ENCODE assay signal across 18 cellular contexts in genomic region chr21:45253633-45254556, GRCh38. TPM values are rescaled to one million over a fixed set of nuclear protein-coding genes. Genes with fewer than 3 reads are reported as not detected.
DNase-seq lines count a peak whose midpoint lies in the region; ATAC-seq and TF ChIP-seq lines count a peak whose summit lies in the region.
"Had no signal": no experiment of that assay in that cellular context is flagged by ENCODE, and none has a peak within 500 bp of the region (broad histone marks: within the 10 kb centered on the region; RNA-seq: fewer than 3 reads in every experiment).

No MANE protein-coding gene starts in this region.

- H3K4me3 ChIP-seq in mesodermal cell (ENCODE audit: extremely low read depth, insufficient read depth, low read length, poor library complexity, severe bottlenecking), result no peak overlapping the region
- H3K4me3 ChIP-seq in BE2C (ENCODE audit: low read depth, low read length), result no peak overlapping the region
- H3K4me3 ChIP-seq: GM23248 had no signal

- TF ChIP-seq CTCF in type B pancreatic cell (conservative IDR thresholded peaks at IDR 0.05) (no peak), BE2C (IDR thresholded peaks at IDR 0.05; ENCODE audit: low read depth, low read length) (no peak)

- DNase-seq in activated naive CD8-positive, alpha-beta T cell treated with anti-CD3 and anti-CD28 coated beads, Interleukin-2, amount 10 ng/mL, durations not matched to agents 7 days and 5 days, result no peak
- DNase-seq in activated naive CD8-positive, alpha-beta T cell treated with anti-CD3 and anti-CD28 coated beads for 36 hours, result no peak
- no peak for DNase-seq in effector memory CD8-positive, alpha-beta T cell
- DNase-seq in type B pancreatic cell (ENCODE audit: extremely low spot score, unreplicated experiment) (peak; percentile 65), BE2C (no peak), retina (no peak)
- DNase-seq: 8988T, C1 segment of cervical spinal cord, DMS79 treated with DMSO at 0.1 percent for 48 hours, NCI-H1048, NCI-H146, NCI-H2081, NCI-H510A treated with DMSO at 0.1 percent for 48 hours had no signal

- ATAC-seq in activated naive CD8-positive, alpha-beta T cell treated with anti-CD3 and anti-CD28 coated beads, Interleukin-2, amount 10 ng/mL, durations not matched to agents 7 days and 5 days (ENCODE audit: low read depth), result no peak
- ATAC-seq in effector memory CD8-positive, alpha-beta T cell (replicated peaks), result no peak
- no peak for ATAC-seq in SK-N-SH treated with all-trans-retinoic acid at 6 μM for 48 hours
- ATAC-seq: HepG2 had no signal

- peaks cover 13% of the 10 kb centered on the region for H3K4me1 Mint-ChIP-seq in activated naive CD8-positive, alpha-beta T cell treated with anti-CD3 and anti-CD28 coated beads, Interleukin-2, amount 10 ng/mL, durations not matched to agents 7 days and 5 days
- H3K4me1 Mint-ChIP-seq in activated naive CD8-positive, alpha-beta T cell treated with anti-CD3 and anti-CD28 coated beads for 36 hours, result peaks cover 11% of the 10 kb centered on the region
- H3K4me1 Mint-ChIP-seq in effector memory CD8-positive, alpha-beta T cell (ENCODE audit: low read depth in 2 of 2), result peaks cover 17 to 19% of the 10 kb centered on the region in 2 donors
- peaks cover 13% of the 10 kb centered on the region for H3K4me1 Mint-ChIP-seq in type B pancreatic cell (ENCODE audit: unreplicated experiment)

- no peaks in the 10 kb centered on the region for H3K9me3 ChIP-seq in mesodermal cell (ENCODE audit: control insufficient read depth, low read length)
- no peaks in the 10 kb centered on the region for H3K9me3 ChIP-seq in BE2C

- WGBS in mesodermal cell (ENCODE audit: insufficient coverage in 2 of 2), 2 experiments, result 90% methylated on average over 19 to 21 of the region's 35 CpGs

- peak overlapping the region; percentile 18 for H3K27ac Mint-ChIP-seq in activated naive CD8-positive, alpha-beta T cell treated with anti-CD3 and anti-CD28 coated beads, Interleukin-2, amount 10 ng/mL, durations not matched to agents 7 days and 5 days
- no peak overlapping the region for H3K27ac Mint-ChIP-seq in activated naive CD8-positive, alpha-beta T cell treated with anti-CD3 and anti-CD28 coated beads for 36 hours
- H3K27ac Mint-ChIP-seq in effector memory CD8-positive, alpha-beta T cell, result no peak overlapping the region
- H3K27ac Mint-ChIP-seq in type B pancreatic cell, result no peak overlapping the region

- no peak overlapping the region for H3K4me3 Mint-ChIP-seq in activated naive CD8-positive, alpha-beta T cell treated with anti-CD3 and anti-CD28 coated beads, Interleukin-2, amount 10 ng/mL, durations not matched to agents 7 days and 5 days
- no peak overlapping the region for H3K4me3 Mint-ChIP-seq in activated naive CD8-positive, alpha-beta T cell treated with anti-CD3 and anti-CD28 coated beads for 36 hours
- H3K4me3 Mint-ChIP-seq in effector memory CD8-positive, alpha-beta T cell, result peak overlapping the region; percentile 53 to 62
- H3K4me3 Mint-ChIP-seq in type B pancreatic cell, result no peak overlapping the region

- H3K27me3 Mint-ChIP-seq in activated naive CD8-positive, alpha-beta T cell treated with anti-CD3 and anti-CD28 coated beads, Interleukin-2, amount 10 ng/mL, durations not matched to agents 7 days and 5 days, result peaks cover 30% of the 10 kb centered on the region
- peaks cover 21% of the 10 kb centered on the region for H3K27me3 Mint-ChIP-seq in activated naive CD8-positive, alpha-beta T cell treated with anti-CD3 and anti-CD28 coated beads for 36 hours
- peaks cover 9 to 13% of the 10 kb centered on the region in 2 donors for H3K27me3 Mint-ChIP-seq in effector memory CD8-positive, alpha-beta T cell
- H3K27me3 Mint-ChIP-seq in type B pancreatic cell, result peaks cover 8% of the 10 kb centered on the region

- peak overlapping the region; percentile 71 for H3K27ac ChIP-seq in mesodermal cell (ENCODE audit: low read depth, low read length, severe bottlenecking)
- H3K27ac ChIP-seq: GM23248, KMS-11 had no signal

- H3K36me3 ChIP-seq in mesodermal cell (ENCODE audit: control insufficient read depth, insufficient read depth, low read length), result no peaks in the 10 kb centered on the region
- no peaks in the 10 kb centered on the region for H3K36me3 ChIP-seq in BE2C

- POLR2A ChIA-PET in activated naive CD8-positive, alpha-beta T cell treated with anti-CD3 and anti-CD28 coated beads, Interleukin-2, amount 10 ng/mL, durations not matched to agents 7 days and 5 days (lab: Charles Lee), result no interaction called here

- H3K4me1 ChIP-seq in mesodermal cell (ENCODE audit: control insufficient read depth, insufficient read depth, low read length, poor library complexity, severe bottlenecking) (peaks cover 31% of the 10 kb centered on the region), BE2C (no peaks in the 10 kb centered on the region; the same call in 1 of the 2 replicates)

- no peaks in the 10 kb centered on the region; the same call in 1 of the 2 replicates for H3K27me3 ChIP-seq in BE2C

- H3K9me3 Mint-ChIP-seq in activated naive CD8-positive, alpha-beta T cell treated with anti-CD3 and anti-CD28 coated beads, Interleukin-2, amount 10 ng/mL, durations not matched to agents 7 days and 5 days, result no peaks in the 10 kb centered on the region
- H3K9me3 Mint-ChIP-seq in activated naive CD8-positive, alpha-beta T cell treated with anti-CD3 and anti-CD28 coated beads for 36 hours, result no peaks in the 10 kb centered on the region
- no peaks in the 10 kb centered on the region for H3K9me3 Mint-ChIP-seq in effector memory CD8-positive, alpha-beta T cell
- no peaks in the 10 kb centered on the region for H3K9me3 Mint-ChIP-seq in type B pancreatic cell

- no peaks in the 10 kb centered on the region for H3K36me3 Mint-ChIP-seq in activated naive CD8-positive, alpha-beta T cell treated with anti-CD3 and anti-CD28 coated beads, Interleukin-2, amount 10 ng/mL, durations not matched to agents 7 days and 5 days
- H3K36me3 Mint-ChIP-seq in activated naive CD8-positive, alpha-beta T cell treated with anti-CD3 and anti-CD28 coated beads for 36 hours, result no peaks in the 10 kb centered on the region
- no peaks in the 10 kb centered on the region for H3K36me3 Mint-ChIP-seq in effector memory CD8-positive, alpha-beta T cell (ENCODE audit: insufficient read depth)
- H3K36me3 Mint-ChIP-seq in type B pancreatic cell, result no peaks in the 10 kb centered on the region

TF ChIP-seq in SK-N-SH treated with all-trans-retinoic acid at 6 μM for 48 hours, 23 proteins besides CTCF, POLR2A, EP300 and RAD21 (continues in another document):
- TF ChIP-seq ESRRG (CRISPR knock-in tag; IDR thresholded peaks at IDR 0.05), result no peak
- no peak for TF ChIP-seq OSR1 (CRISPR knock-in tag; IDR thresholded peaks at IDR 0.05)
- TF ChIP-seq, protein P1, sequence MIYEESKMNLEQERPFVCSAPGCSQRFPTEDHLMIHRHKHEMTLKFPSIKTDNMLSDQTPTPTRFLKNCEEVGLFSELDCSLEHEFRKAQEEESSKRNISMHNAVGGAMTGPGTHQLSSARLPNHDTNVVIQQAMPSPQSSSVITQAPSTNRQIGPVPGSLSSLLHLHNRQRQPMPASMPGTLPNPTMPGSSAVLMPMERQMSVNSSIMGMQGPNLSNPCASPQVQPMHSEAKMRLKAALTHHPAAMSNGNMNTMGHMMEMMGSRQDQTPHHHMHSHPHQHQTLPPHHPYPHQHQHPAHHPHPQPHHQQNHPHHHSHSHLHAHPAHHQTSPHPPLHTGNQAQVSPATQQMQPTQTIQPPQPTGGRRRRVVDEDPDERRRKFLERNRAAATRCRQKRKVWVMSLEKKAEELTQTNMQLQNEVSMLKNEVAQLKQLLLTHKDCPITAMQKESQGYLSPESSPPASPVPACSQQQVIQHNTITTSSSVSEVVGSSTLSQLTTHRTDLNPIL (CRISPR knock-in tag; IDR thresholded peaks at IDR 0.05; ENCODE audit: low read depth), result no peak
- no peak for TF ChIP-seq POU6F1 (CRISPR knock-in tag; IDR thresholded peaks at IDR 0.05; ENCODE audit: borderline replicate concordance, low read depth)
- no peak for TF ChIP-seq ISL1 (CRISPR knock-in tag; IDR thresholded peaks at IDR 0.05)
- no peak for TF ChIP-seq CSRNP3 (CRISPR knock-in tag; IDR thresholded peaks at IDR 0.05)

RNA-seq across cellular contexts. Expression of gene POFUT2, which starts 33.8 kb away (rescaled TPM):
- total RNA-seq in activated naive CD8-positive, alpha-beta T cell treated with anti-CD3 and anti-CD28 coated beads, Interleukin-2, amount 10 ng/mL, durations not matched to agents 7 days and 5 days, result 10 to 100 TPM; 26.0 to 27.0 TPM
- 10 to 100 TPM; 11.6 to 13.3 TPM for total RNA-seq in activated naive CD8-positive, alpha-beta T cell treated with anti-CD3 and anti-CD28 coated beads for 36 hours
- 72.3 TPM for polyA plus RNA-seq in mesodermal cell (2013, experiment 1 of 2)
- 59.6 TPM for polyA plus RNA-seq in mesodermal cell (2013, experiment 2 of 2)
- total RNA-seq in type B pancreatic cell (ENCODE audit: low replicate concordance), result 42.5 and 52.8 TPM in 2 replicates
- polyA plus RNA-seq in BE2C (2012; ENCODE audit: insufficient read depth, insufficient read length, low read depth), result 83.0 TPM

Comparison
In these comparisons a context has a peak if more than half of its experiments do, and no peak if none do; other contexts are left out.
1. H3K4me3 Mint-ChIP-seq: peak in effector memory CD8-positive, alpha-beta T cell (2 of 2); none in activated naive CD8-positive, alpha-beta T cell treated with anti-CD3 and anti-CD28 coated beads, Interleukin-2, amount 10 ng/mL, durations not matched to agents 7 days and 5 days (single experiment), activated naive CD8-positive, alpha-beta T cell treated with anti-CD3 and anti-CD28 coated beads for 36 hours (single experiment) and type B pancreatic cell (single experiment).